ENCODE assay signal across 1 cellular context in the genomic region with DNA sequence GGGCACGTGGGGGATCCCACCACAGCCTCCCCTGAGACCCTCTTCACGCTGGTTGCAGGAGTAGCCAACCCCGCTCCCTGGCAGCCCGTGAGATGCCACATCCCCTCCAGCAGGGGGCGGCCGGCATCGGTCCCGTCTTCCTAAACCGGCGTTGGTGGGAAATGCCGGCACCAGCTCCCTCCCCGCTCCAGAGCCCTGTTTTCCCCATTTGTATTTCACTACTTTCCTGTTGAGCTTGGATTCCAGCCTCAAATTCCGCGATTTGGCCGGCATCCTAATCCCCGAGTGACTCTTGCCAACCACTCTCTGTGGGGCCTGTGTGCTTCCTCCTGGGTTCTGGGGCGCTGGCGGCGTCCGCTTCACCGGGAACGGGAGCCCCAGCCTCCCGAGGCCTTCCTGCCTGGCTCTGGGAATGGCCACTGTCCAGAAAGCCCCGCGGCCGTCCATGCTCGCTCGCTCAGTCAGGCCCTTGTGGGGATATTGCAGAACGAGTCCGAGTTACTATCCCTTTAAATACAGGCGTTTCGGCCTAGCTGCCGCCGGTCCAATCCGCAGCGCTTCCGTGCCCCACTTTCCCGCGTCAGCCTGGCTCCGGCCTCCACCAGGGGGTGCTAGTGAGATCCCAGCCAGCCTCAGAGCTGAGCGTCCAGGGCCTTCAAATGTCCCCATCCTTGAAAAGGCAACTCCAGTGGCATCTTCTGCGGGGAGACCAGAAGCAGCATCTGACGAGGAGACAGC.
A peak's percentile ranks its signal among the peaks of the same experiment; 100 is the strongest.
TF ChIP-seq lines count a peak whose summit lies in the region.

No MANE protein-coding gene starts in this region.

TF ChIP-seq in WTC11, 78 proteins besides CTCF, POLR2A, EP300 and RAD21 (continued from another document):
- TF ChIP-seq ATF3 (CRISPR knock-in tag; conservative IDR thresholded peaks at IDR 0.05) (no peak), ZNF512 (CRISPR knock-in tag; IDR thresholded peaks at IDR 0.05; ENCODE audit: borderline replicate concordance) (no peak), SOX15 (CRISPR knock-in tag; IDR thresholded peaks at IDR 0.05) (no peak), ZNF232 (CRISPR knock-in tag; IDR thresholded peaks at IDR 0.05) (peak; percentile 54; the same call in 1 of the 2 replicates), NFYB (CRISPR knock-in tag; conservative IDR thresholded peaks at IDR 0.05; ENCODE audit: low read depth) (0 out of 2 replicates have a peak, but pooled peaks have one; percentile 19), ETV6 (CRISPR knock-in tag; IDR thresholded peaks at IDR 0.05) (peak; percentile 53; the same call in 1 of the 2 replicates), PREB (CRISPR knock-in tag; IDR thresholded peaks at IDR 0.05; ENCODE audit: borderline replicate concordance) (no peak), JUN (CRISPR knock-in tag; IDR thresholded peaks at IDR 0.05) (no peak), TP53 (CRISPR knock-in tag; IDR thresholded peaks at IDR 0.05) (no peak), ZBTB21 (CRISPR knock-in tag; IDR thresholded peaks at IDR 0.05; ENCODE audit: borderline replicate concordance) (no peak), ZSCAN18 (CRISPR knock-in tag; IDR thresholded peaks at IDR 0.05) (0 out of 2 replicates have a peak, but pooled peaks have one; percentile 44)
- TF ChIP-seq, protein P1, sequence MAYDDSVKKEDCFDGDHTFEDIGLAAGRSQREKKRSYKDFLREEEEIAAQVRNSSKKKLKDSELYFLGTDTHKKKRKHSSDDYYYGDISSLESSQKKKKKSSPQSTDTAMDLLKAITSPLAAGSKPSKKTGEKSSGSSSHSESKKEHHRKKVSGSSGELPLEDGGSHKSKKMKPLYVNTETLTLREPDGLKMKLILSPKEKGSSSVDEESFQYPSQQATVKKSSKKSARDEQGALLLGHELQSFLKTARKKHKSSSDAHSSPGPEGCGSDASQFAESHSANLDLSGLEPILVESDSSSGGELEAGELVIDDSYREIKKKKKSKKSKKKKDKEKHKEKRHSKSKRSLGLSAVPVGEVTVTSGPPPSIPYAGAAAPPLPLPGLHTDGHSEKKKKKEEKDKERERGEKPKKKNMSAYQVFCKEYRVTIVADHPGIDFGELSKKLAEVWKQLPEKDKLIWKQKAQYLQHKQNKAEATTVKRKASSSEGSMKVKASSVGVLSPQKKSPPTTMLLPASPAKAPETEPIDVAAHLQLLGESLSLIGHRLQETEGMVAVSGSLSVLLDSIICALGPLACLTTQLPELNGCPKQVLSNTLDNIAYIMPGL (CRISPR knock-in tag; IDR thresholded peaks at IDR 0.05), result peak; percentile 91
- TF ChIP-seq, protein P2, sequence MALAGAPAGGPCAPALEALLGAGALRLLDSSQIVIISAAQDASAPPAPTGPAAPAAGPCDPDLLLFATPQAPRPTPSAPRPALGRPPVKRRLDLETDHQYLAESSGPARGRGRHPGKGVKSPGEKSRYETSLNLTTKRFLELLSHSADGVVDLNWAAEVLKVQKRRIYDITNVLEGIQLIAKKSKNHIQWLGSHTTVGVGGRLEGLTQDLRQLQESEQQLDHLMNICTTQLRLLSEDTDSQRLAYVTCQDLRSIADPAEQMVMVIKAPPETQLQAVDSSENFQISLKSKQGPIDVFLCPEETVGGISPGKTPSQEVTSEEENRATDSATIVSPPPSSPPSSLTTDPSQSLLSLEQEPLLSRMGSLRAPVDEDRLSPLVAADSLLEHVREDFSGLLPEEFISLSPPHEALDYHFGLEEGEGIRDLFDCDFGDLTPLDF (CRISPR knock-in tag; IDR thresholded peaks at IDR 0.05), result 0 out of 2 replicates have a peak, but pooled peaks have one; percentile 32
- TF ChIP-seq, protein P3, sequence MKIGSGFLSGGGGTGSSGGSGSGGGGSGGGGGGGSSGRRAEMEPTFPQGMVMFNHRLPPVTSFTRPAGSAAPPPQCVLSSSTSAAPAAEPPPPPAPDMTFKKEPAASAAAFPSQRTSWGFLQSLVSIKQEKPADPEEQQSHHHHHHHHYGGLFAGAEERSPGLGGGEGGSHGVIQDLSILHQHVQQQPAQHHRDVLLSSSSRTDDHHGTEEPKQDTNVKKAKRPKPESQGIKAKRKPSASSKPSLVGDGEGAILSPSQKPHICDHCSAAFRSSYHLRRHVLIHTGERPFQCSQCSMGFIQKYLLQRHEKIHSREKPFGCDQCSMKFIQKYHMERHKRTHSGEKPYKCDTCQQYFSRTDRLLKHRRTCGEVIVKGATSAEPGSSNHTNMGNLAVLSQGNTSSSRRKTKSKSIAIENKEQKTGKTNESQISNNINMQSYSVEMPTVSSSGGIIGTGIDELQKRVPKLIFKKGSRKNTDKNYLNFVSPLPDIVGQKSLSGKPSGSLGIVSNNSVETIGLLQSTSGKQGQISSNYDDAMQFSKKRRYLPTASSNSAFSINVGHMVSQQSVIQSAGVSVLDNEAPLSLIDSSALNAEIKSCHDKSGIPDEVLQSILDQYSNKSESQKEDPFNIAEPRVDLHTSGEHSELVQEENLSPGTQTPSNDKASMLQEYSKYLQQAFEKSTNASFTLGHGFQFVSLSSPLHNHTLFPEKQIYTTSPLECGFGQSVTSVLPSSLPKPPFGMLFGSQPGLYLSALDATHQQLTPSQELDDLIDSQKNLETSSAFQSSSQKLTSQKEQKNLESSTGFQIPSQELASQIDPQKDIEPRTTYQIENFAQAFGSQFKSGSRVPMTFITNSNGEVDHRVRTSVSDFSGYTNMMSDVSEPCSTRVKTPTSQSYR (CRISPR knock-in tag; IDR thresholded peaks at IDR 0.05), result 0 out of 2 replicates have a peak, but pooled peaks have one; percentile 28
- TF ChIP-seq, protein P4, sequence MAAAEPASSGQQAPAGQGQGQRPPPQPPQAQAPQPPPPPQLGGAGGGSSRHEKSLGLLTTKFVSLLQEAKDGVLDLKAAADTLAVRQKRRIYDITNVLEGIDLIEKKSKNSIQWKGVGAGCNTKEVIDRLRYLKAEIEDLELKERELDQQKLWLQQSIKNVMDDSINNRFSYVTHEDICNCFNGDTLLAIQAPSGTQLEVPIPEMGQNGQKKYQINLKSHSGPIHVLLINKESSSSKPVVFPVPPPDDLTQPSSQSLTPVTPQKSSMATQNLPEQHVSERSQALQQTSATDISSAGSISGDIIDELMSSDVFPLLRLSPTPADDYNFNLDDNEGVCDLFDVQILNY (CRISPR knock-in tag; IDR thresholded peaks at IDR 0.05), result peak; percentile 66; the same call in 1 of the 2 replicates
- TF ChIP-seq, protein P5, sequence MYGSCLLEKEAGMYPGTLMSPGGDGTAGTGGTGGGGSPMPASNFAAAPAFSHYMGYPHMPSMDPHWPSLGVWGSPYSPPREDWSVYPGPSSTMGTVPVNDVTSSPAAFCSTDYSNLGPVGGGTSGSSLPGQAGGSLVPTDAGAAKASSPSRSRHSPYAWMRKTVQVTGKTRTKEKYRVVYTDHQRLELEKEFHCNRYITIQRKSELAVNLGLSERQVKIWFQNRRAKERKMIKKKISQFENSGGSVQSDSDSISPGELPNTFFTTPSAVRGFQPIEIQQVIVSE (CRISPR knock-in tag; IDR thresholded peaks at IDR 0.05; ENCODE audit: borderline replicate concordance), result no peak
- TF ChIP-seq, protein P6, sequence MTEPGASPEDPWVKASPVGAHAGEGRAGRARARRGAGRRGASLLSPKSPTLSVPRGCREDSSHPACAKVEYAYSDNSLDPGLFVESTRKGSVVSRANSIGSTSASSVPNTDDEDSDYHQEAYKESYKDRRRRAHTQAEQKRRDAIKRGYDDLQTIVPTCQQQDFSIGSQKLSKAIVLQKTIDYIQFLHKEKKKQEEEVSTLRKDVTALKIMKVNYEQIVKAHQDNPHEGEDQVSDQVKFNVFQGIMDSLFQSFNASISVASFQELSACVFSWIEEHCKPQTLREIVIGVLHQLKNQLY (CRISPR knock-in tag; IDR thresholded peaks at IDR 0.05), result no peak
- TF ChIP-seq, protein P7, sequence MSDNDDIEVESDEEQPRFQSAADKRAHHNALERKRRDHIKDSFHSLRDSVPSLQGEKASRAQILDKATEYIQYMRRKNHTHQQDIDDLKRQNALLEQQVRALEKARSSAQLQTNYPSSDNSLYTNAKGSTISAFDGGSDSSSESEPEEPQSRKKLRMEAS (CRISPR knock-in tag; IDR thresholded peaks at IDR 0.05), result peak; percentile 63
- TF ChIP-seq, protein P8, sequence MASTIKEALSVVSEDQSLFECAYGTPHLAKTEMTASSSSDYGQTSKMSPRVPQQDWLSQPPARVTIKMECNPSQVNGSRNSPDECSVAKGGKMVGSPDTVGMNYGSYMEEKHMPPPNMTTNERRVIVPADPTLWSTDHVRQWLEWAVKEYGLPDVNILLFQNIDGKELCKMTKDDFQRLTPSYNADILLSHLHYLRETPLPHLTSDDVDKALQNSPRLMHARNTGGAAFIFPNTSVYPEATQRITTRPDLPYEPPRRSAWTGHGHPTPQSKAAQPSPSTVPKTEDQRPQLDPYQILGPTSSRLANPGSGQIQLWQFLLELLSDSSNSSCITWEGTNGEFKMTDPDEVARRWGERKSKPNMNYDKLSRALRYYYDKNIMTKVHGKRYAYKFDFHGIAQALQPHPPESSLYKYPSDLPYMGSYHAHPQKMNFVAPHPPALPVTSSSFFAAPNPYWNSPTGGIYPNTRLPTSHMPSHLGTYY (CRISPR knock-in tag; IDR thresholded peaks at IDR 0.05), result no peak
- TF ChIP-seq, protein P9, sequence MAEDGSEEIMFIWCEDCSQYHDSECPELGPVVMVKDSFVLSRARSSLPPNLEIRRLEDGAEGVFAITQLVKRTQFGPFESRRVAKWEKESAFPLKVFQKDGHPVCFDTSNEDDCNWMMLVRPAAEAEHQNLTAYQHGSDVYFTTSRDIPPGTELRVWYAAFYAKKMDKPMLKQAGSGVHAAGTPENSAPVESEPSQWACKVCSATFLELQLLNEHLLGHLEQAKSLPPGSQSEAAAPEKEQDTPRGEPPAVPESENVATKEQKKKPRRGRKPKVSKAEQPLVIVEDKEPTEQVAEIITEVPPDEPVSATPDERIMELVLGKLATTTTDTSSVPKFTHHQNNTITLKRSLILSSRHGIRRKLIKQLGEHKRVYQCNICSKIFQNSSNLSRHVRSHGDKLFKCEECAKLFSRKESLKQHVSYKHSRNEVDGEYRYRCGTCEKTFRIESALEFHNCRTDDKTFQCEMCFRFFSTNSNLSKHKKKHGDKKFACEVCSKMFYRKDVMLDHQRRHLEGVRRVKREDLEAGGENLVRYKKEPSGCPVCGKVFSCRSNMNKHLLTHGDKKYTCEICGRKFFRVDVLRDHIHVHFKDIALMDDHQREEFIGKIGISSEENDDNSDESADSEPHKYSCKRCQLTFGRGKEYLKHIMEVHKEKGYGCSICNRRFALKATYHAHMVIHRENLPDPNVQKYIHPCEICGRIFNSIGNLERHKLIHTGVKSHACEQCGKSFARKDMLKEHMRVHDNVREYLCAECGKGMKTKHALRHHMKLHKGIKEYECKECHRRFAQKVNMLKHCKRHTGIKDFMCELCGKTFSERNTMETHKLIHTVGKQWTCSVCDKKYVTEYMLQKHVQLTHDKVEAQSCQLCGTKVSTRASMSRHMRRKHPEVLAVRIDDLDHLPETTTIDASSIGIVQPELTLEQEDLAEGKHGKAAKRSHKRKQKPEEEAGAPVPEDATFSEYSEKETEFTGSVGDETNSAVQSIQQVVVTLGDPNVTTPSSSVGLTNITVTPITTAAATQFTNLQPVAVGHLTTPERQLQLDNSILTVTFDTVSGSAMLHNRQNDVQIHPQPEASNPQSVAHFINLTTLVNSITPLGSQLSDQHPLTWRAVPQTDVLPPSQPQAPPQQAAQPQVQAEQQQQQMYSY (CRISPR knock-in tag; IDR thresholded peaks at IDR 0.05), result peak; percentile 75
TF ChIP-seq in WTC11: peak in this region for 12.
